15 cellular contexts compared by ENCODE assay signal in the genomic region with DNA sequence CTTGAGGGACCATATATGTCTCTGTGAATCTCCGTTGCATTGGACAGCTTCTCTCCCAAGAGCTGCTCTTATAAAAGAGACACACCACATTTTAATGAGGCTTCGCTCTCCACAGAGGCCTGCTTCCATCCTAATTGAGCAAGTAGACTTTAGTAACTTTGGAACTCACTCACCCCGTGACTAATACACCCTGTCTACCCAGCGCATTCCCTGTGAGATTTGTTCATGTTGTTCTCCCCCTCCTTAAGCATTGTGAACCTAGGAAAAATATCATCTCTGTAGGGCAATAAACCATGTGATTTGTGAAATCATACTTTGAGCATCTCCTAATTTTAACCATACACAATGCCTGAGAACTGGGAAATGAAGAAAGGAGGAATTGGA. TPM values are rescaled to one million over a fixed set of nuclear protein-coding genes. Genes with fewer than 3 reads are reported as not detected.
DNase-seq lines count a peak whose midpoint lies in the region; ATAC-seq and TF ChIP-seq lines count a peak whose summit lies in the region.
"Had no signal": no experiment of that assay in that cellular context is flagged by ENCODE, and none has a peak within 500 bp of the region (broad histone marks: within the 10 kb centered on the region; RNA-seq: fewer than 3 reads in every experiment).

No MANE protein-coding gene starts in this region.

- H3K36me3 ChIP-seq in ACC112 (ENCODE audit: insufficient read depth, low read length): 0 out of 2 replicates have a peak, but pooled peaks cover under 1% of the 10 kb centered on the region
- no peaks in the 10 kb centered on the region for H3K36me3 ChIP-seq in trophoblast cell (ENCODE audit: control insufficient read depth in 1 of 2, insufficient read depth in 2 of 2, low read length in 2 of 2)
- H3K36me3 ChIP-seq in body of pancreas (replicated peaks in 1 of 2; ENCODE audit: insufficient read depth in 1 of 2, low read depth in 2 of 2): no peaks in the 10 kb centered on the region
- no peaks in the 10 kb centered on the region for H3K36me3 ChIP-seq in heart right ventricle
- H3K36me3 ChIP-seq: thyroid gland had no signal

- peak overlapping the region; percentile 16 for H2BK12ac ChIP-seq in trophoblast cell (ENCODE audit: low read length)

- H3K4me3 Mint-ChIP-seq in activated CD8-positive, alpha-beta T cell treated with anti-CD3 and anti-CD28 coated beads for 36 hours: no peak overlapping the region
- H3K4me3 Mint-ChIP-seq: activated CD4-positive, alpha-beta T cell treated with anti-CD3 and anti-CD28 coated beads, Interleukin-2, amount 10 ng/mL, durations not matched to agents 24 days and 14 days; naive thymus-derived CD4-positive, alpha-beta T cell had no signal

- H2BK5ac ChIP-seq in trophoblast cell (ENCODE audit: low read depth, low read length, poor library complexity): peak overlapping the region; percentile 10

- H3K36me3 Mint-ChIP-seq in activated CD8-positive, alpha-beta T cell treated with anti-CD3 and anti-CD28 coated beads for 36 hours (ENCODE audit: low read depth): no peaks in the 10 kb centered on the region
- H3K36me3 Mint-ChIP-seq: naive thymus-derived CD4-positive, alpha-beta T cell had no signal

- H3K9ac ChIP-seq in trophoblast cell (ENCODE audit: low read length): no peak overlapping the region

- no peak for ATAC-seq in body of pancreas
- ATAC-seq in heart right ventricle: no peak
- ATAC-seq in activated CD8-positive, alpha-beta T cell treated with anti-CD3 and anti-CD28 coated beads for 36 hours: no peak
- ATAC-seq: PC-3 had no signal

- TF ChIP-seq CTCF in epithelial cell of esophagus (IDR thresholded peaks at IDR 0.05; ENCODE audit: insufficient read depth, low read depth, low read length, missing control alignments) (no peak), body of pancreas (IDR thresholded peaks at IDR 0.05) (no peak), heart right ventricle (IDR thresholded peaks at IDR 0.05) (no peak)
- TF ChIP-seq CTCF in activated CD8-positive, alpha-beta T cell treated with anti-CD3 and anti-CD28 coated beads for 36 hours (IDR thresholded peaks at IDR 0.05): no peak

- no peaks in the 10 kb centered on the region for H3K4me1 Mint-ChIP-seq in activated CD8-positive, alpha-beta T cell treated with anti-CD3 and anti-CD28 coated beads for 36 hours (ENCODE audit: low read depth)
- H3K4me1 Mint-ChIP-seq: activated CD4-positive, alpha-beta T cell treated with anti-CD3 and anti-CD28 coated beads, Interleukin-2, amount 10 ng/mL, durations not matched to agents 24 days and 14 days; naive thymus-derived CD4-positive, alpha-beta T cell had no signal

- peak overlapping the region; percentile 100 for H3K27ac ChIP-seq in ACC112 (ENCODE audit: low read depth, low read length)
- peak overlapping the region; percentile 59 for H3K27ac ChIP-seq in trophoblast cell (ENCODE audit: low read depth, low read length)
- no peak overlapping the region for H3K27ac ChIP-seq in body of pancreas
- peak overlapping the region in 2 of 10 donors; percentile 28 to 84 for H3K27ac ChIP-seq in heart right ventricle

- H2AFZ ChIP-seq in ACC112 (ENCODE audit: low read length, unreplicated experiment): no peak overlapping the region
- H2AFZ ChIP-seq in trophoblast cell (ENCODE audit: insufficient read depth, low read length, poor library complexity): no peak overlapping the region

- no peak overlapping the region for H3K27ac Mint-ChIP-seq in activated CD8-positive, alpha-beta T cell treated with anti-CD3 and anti-CD28 coated beads for 36 hours
- H3K27ac Mint-ChIP-seq: activated CD4-positive, alpha-beta T cell treated with anti-CD3 and anti-CD28 coated beads, Interleukin-2, amount 10 ng/mL, durations not matched to agents 24 days and 14 days; naive thymus-derived CD4-positive, alpha-beta T cell had no signal

- H4K8ac ChIP-seq in trophoblast cell (ENCODE audit: low read depth, low read length): peak overlapping the region; percentile 9

- H3K79me1 ChIP-seq in trophoblast cell (ENCODE audit: low read length): peaks cover 28% of the 10 kb centered on the region

- H4K12ac ChIP-seq in trophoblast cell (ENCODE audit: low read depth, low read length): no peak overlapping the region

- no peak overlapping the region for H3K14ac ChIP-seq in trophoblast cell (ENCODE audit: low read length)

- no peaks in the 10 kb centered on the region for H3K79me2 ChIP-seq in ACC112 (ENCODE audit: control insufficient read depth, insufficient read depth, low read length, unreplicated experiment)
- no peaks in the 10 kb centered on the region for H3K79me2 ChIP-seq in trophoblast cell (ENCODE audit: control insufficient read depth, insufficient read depth, low read length, poor library complexity)

- no peak for TF ChIP-seq POLR2A in body of pancreas (IDR thresholded peaks at IDR 0.05)

- H3K4me3 ChIP-seq in ACC112 (ENCODE audit: low read depth, low read length) (no peak overlapping the region), epithelial cell of esophagus (ENCODE audit: low read length) (no peak overlapping the region), trophoblast cell (ENCODE audit: low read depth, low read length) (no peak overlapping the region), body of pancreas (no peak overlapping the region), heart right ventricle (no peak overlapping the region)
- H3K4me3 ChIP-seq: thyroid gland had no signal

- CTCF ChIA-PET in activated CD8-positive, alpha-beta T cell treated with anti-CD3 and anti-CD28 coated beads for 36 hours (lab: Charles Lee): interaction anchor here (0.9 to 1.2 kb wide), 3 partner anchors 14 to 209 kb away, joined by 3 read pairs; no protein-coding TSS in a partner anchor

- no peak overlapping the region for H2AK5ac ChIP-seq in trophoblast cell (ENCODE audit: low read length)

- DNase-seq in NCI-H226 (peak; percentile 60), epithelial cell of esophagus (ENCODE audit: low read depth) (peak; percentile 63), trophoblast cell (peak; percentile 55 to 79), HuH-7 (ENCODE audit: low spot score) (no peak), body of pancreas (no peak), heart right ventricle (no peak)
- DNase-seq in activated CD8-positive, alpha-beta T cell treated with anti-CD3 and anti-CD28 coated beads for 36 hours: no peak
- DNase-seq: activated CD4-positive, alpha-beta T cell treated with anti-CD3 and anti-CD28 coated beads, Interleukin-2, amount 10 ng/mL, durations not matched to agents 24 days and 14 days; naive thymus-derived CD4-positive, alpha-beta T cell; NCI-H1048; NCI-H510A; PC-3; T-helper 1 cell; thyroid gland had no signal

- no peak overlapping the region for H3K4me2 ChIP-seq in trophoblast cell (ENCODE audit: low read length)

- peak overlapping the region; percentile 63 for H4K91ac ChIP-seq in trophoblast cell (ENCODE audit: low read depth, low read length)

- peaks cover 5% of the 10 kb centered on the region for H3K9me3 ChIP-seq in trophoblast cell (ENCODE audit: insufficient read depth, low read depth, low read length)
- H3K9me3 ChIP-seq in body of pancreas: no peaks in the 10 kb centered on the region
- H3K9me3 ChIP-seq in heart right ventricle: peaks cover 0 to 3% (median 0%) of the 10 kb centered on the region in 11 donors
- H3K9me3 ChIP-seq: thyroid gland had no signal

- no peaks in the 10 kb centered on the region for H3K27me3 Mint-ChIP-seq in activated CD8-positive, alpha-beta T cell treated with anti-CD3 and anti-CD28 coated beads for 36 hours

- intact Hi-C loops in body of pancreas (cut with DNase I): no loop called here
- intact Hi-C loops in heart right ventricle (cut with DNase I): loop anchor here in 1 of 10 donors (10.0 kb wide), 1 partner anchor 154 kb away; no protein-coding TSS in a partner anchor
- intact Hi-C loops in activated CD8-positive, alpha-beta T cell treated with anti-CD3 and anti-CD28 coated beads for 36 hours (cut with micrococcal nuclease): no loop called here

- H3K18ac ChIP-seq in trophoblast cell (ENCODE audit: low read length): no peak overlapping the region

- H3K9me3 Mint-ChIP-seq in activated CD8-positive, alpha-beta T cell treated with anti-CD3 and anti-CD28 coated beads for 36 hours: no peaks in the 10 kb centered on the region
- H3K9me3 Mint-ChIP-seq: activated CD4-positive, alpha-beta T cell treated with anti-CD3 and anti-CD28 coated beads, Interleukin-2, amount 10 ng/mL, durations not matched to agents 24 days and 14 days had no signal

- H3K4ac ChIP-seq in trophoblast cell (ENCODE audit: low read depth, low read length): no peak overlapping the region

- H2BK120ac ChIP-seq in trophoblast cell (ENCODE audit: insufficient read depth, low read length, poor library complexity): peak overlapping the region; percentile 19

- H3K4me1 ChIP-seq in ACC112 (ENCODE audit: control insufficient read depth, insufficient read depth, low read length, unreplicated experiment) (peaks cover 51% of the 10 kb centered on the region), trophoblast cell (ENCODE audit: control insufficient read depth in 1 of 2, insufficient read depth in 2 of 2, low read length in 2 of 2) (peaks cover 21 to 37% of the 10 kb centered on the region in 2 experiments), body of pancreas (no peaks in the 10 kb centered on the region), heart right ventricle (peaks cover 9 to 43% (median 24%) of the 10 kb centered on the region in 9 donors)

- WGBS in trophoblast cell (ENCODE audit: extremely low coverage, insufficient coverage, insufficient read length): no CpG with 5 or more reads among the region's 4 CpGs
- WGBS in body of pancreas, 2 donors: 87 to 90% methylated on average over 4 of the region's 4 CpGs
- 89 to 91% methylated on average over 4 of the region's 4 CpGs for WGBS in heart right ventricle, 2 donors

- H3K27me3 ChIP-seq in ACC112 (ENCODE audit: insufficient read depth, low read length): no peaks in the 10 kb centered on the region
- no peaks in the 10 kb centered on the region for H3K27me3 ChIP-seq in trophoblast cell (ENCODE audit: insufficient read depth, low read length)
- H3K27me3 ChIP-seq in body of pancreas: no peaks in the 10 kb centered on the region
- H3K27me3 ChIP-seq in heart right ventricle: no peaks in the 10 kb centered on the region
- H3K27me3 ChIP-seq: thyroid gland had no signal

- no peak overlapping the region for H3K23ac ChIP-seq in trophoblast cell (ENCODE audit: low read length)

- POLR2A ChIA-PET in activated CD8-positive, alpha-beta T cell treated with anti-CD3 and anti-CD28 coated beads for 36 hours (lab: Charles Lee): no interaction called here

RNA-seq across cellular contexts. Expression of a gene that starts 56.9 kb away (rescaled TPM):
- polyA plus RNA-seq in trophoblast cell (2013): 100 and 104 TPM in 2 replicates
- 10 to 100 TPM; 42.2 to 73.7 TPM for total RNA-seq in body of pancreas
- 10 to 100 TPM; 47.8 to 88.4 (median 54.0) TPM for total RNA-seq in heart right ventricle
- 10 to 100 TPM; 13.2 to 53.4 TPM for polyA plus RNA-seq in heart right ventricle
- total RNA-seq in activated CD8-positive, alpha-beta T cell treated with anti-CD3 and anti-CD28 coated beads for 36 hours: 10 to 100 TPM; 27.7 to 31.8 TPM

Comparison
In these comparisons a context has a peak if more than half of its experiments do, and no peak if none do; other contexts are left out.
1. H3K27ac ChIP-seq: peak in ACC112 (single experiment) and trophoblast cell (single experiment); none in body of pancreas (0 of 4).
2. DNase-seq: peak in NCI-H226 (single experiment), epithelial cell of esophagus (single experiment) and trophoblast cell (2 of 2); none in HuH-7 (single experiment), body of pancreas (0 of 4), heart right ventricle (0 of 2) and activated CD8-positive, alpha-beta T cell treated with anti-CD3 and anti-CD28 coated beads for 36 hours (single experiment).